Comparison of ENCODE assay signal across 8 cellular contexts in the genomic region with DNA sequence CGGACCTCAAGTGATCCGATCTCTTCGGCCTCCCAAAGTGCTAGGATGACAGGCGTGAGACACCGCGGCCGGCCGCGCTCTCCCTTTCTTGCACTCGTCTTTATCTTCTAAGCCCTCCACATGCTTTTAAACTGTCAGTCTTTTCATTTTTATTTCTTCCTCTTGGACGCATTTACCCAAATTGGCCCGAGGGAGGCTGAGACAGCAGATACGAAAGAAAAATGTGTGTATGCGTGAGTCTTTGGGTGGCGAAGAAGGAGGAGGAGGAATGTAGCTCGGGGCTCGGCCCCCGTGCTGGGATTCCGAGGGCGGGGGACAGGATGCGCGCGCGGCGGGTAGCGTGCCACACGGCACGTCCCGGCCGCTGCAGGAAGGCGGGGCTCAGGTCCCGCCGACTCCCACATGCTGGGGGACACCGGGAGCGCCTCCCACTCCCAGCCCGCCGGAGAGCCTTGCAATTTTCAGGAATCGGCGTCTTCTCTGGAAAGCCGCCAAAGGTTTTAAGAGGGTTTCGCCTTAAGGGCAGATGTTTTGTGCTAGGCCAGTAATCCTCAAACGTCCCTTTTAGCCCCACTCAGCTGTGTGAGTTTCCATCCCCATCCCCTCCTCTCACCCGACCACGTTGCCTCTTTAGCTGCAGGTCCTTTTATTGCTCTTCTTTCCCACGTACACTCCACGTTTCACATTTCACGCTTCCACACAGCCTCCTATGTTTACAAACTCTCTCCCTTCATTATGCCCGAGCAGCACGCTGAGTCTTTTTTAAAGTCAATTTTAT. TPM values are rescaled to one million over a fixed set of nuclear protein-coding genes. Genes with fewer than 3 reads are reported as not detected.
A peak's percentile ranks its signal among the peaks of the same experiment; 100 is the strongest.
DNase-seq lines count a peak whose midpoint lies in the region; ATAC-seq and TF ChIP-seq lines count a peak whose summit lies in the region.

No MANE protein-coding gene starts in this region.

- H3K27me3 Mint-ChIP-seq in activated naive CD4-positive, alpha-beta T cell treated with anti-CD3 and anti-CD28 coated beads, Interleukin-2, amount 50 U/mL, for 24 hours = no peaks in the 10 kb centered on the region
- no peaks in the 10 kb centered on the region for H3K27me3 Mint-ChIP-seq in osteocyte (ENCODE audit: unreplicated experiment)

- H3F3A ChIP-seq in DOHH2 (ENCODE audit: control insufficient read depth, insufficient read depth) = no peaks in the 10 kb centered on the region

- peaks cover 27% of the 10 kb centered on the region for H3K4me1 ChIP-seq in DOHH2 (ENCODE audit: control insufficient read depth, low read length)
- H3K4me1 ChIP-seq in thoracic aorta (ENCODE audit: control insufficient read depth in 1 of 2, low read depth in 2 of 2) = peaks cover 3 to 18% of the 10 kb centered on the region in 2 donors

- H3K36me3 ChIP-seq in DOHH2 (ENCODE audit: control insufficient read depth, low read length) = no peaks in the 10 kb centered on the region
- H3K36me3 ChIP-seq in thoracic aorta = no peaks in the 10 kb centered on the region

- no peaks in the 10 kb centered on the region for H3K36me3 Mint-ChIP-seq in activated naive CD4-positive, alpha-beta T cell treated with anti-CD3 and anti-CD28 coated beads, Interleukin-2, amount 50 U/mL, for 24 hours
- H3K36me3 Mint-ChIP-seq in osteocyte (ENCODE audit: unreplicated experiment) = no peaks in the 10 kb centered on the region

- H3K9me2 ChIP-seq in DOHH2 (replicated peaks; ENCODE audit: control insufficient read depth, low read length) = no peaks in the 10 kb centered on the region

- ATAC-seq in GM21717 (IDR thresholded peaks at IDR 0.05; ENCODE audit: unreplicated experiment) = peak; percentile 89
- ATAC-seq in thoracic aorta (ENCODE audit: insufficient number of reproducible peaks, low FRiP score, low read depth) = peak; percentile 96

- H3K27me3 ChIP-seq in DOHH2 (ENCODE audit: control insufficient read depth, low read length) = no peaks in the 10 kb centered on the region
- no peaks in the 10 kb centered on the region for H3K27me3 ChIP-seq in thoracic aorta (replicated peaks; ENCODE audit: insufficient read depth)

- H3K4me1 Mint-ChIP-seq in activated naive CD4-positive, alpha-beta T cell treated with anti-CD3 and anti-CD28 coated beads, Interleukin-2, amount 50 U/mL, for 24 hours = peaks cover 29% of the 10 kb centered on the region
- H3K4me1 Mint-ChIP-seq in osteocyte (ENCODE audit: unreplicated experiment) = peaks cover 21% of the 10 kb centered on the region

- peak overlapping the region; percentile 89 for H3K4me3 Mint-ChIP-seq in activated naive CD4-positive, alpha-beta T cell treated with anti-CD3 and anti-CD28 coated beads, Interleukin-2, amount 50 U/mL, for 24 hours
- peak overlapping the region; percentile 84 for H3K4me3 Mint-ChIP-seq in osteocyte (ENCODE audit: unreplicated experiment)

- peak overlapping the region; percentile 99 for H3K27ac Mint-ChIP-seq in activated naive CD4-positive, alpha-beta T cell treated with anti-CD3 and anti-CD28 coated beads, Interleukin-2, amount 50 U/mL, for 24 hours
- H3K27ac Mint-ChIP-seq in osteocyte (ENCODE audit: unreplicated experiment) = peak overlapping the region; percentile 94

- no peak for TF ChIP-seq CTCF in DOHH2 (IDR thresholded peaks at IDR 0.05; ENCODE audit: low read depth, low read length, poor library complexity, severe bottlenecking)
- TF ChIP-seq CTCF in osteocyte (IDR thresholded peaks at IDR 0.05) = peak; percentile 7
- TF ChIP-seq CTCF in thoracic aorta (IDR thresholded peaks at IDR 0.05) = peak; percentile 16

- peak overlapping the region; percentile 65 for H3K27ac ChIP-seq in DOHH2 (ENCODE audit: low read depth, low read length)
- peak overlapping the region; percentile 81 to 85 for H3K27ac ChIP-seq in thoracic aorta

- H3K9me3 ChIP-seq in DOHH2 (ENCODE audit: control insufficient read depth, insufficient read depth, low read length) (no peaks in the 10 kb centered on the region), thoracic aorta (no peaks in the 10 kb centered on the region)

- H4K20me1 ChIP-seq in DOHH2 (ENCODE audit: control insufficient read depth, insufficient read depth, low read depth, low read length) = no peaks in the 10 kb centered on the region

- DNase-seq in KG1 (lab: John Stamatoyannopoulos, UW) = peak; percentile 74
- DNase-seq in SK-N-DZ (ENCODE audit: low spot score) = peak; percentile 48
- peak; percentile 87 for DNase-seq in glomerular visceral epithelial cell (ENCODE audit: extremely low spot score)
- peak; percentile 97 for DNase-seq in osteocyte (ENCODE audit: extremely low spot score, unreplicated experiment)
- peak; percentile 62 for DNase-seq in thoracic aorta (ENCODE audit: low spot score)

- peak overlapping the region; percentile 82 for H3K4me2 ChIP-seq in DOHH2 (ENCODE audit: low read length)

- H3K79me2 ChIP-seq in DOHH2 (ENCODE audit: control insufficient read depth, low read length) = no peaks in the 10 kb centered on the region

- H3K4me3 ChIP-seq in DOHH2 (ENCODE audit: low read length) = peak overlapping the region; percentile 71
- H3K4me3 ChIP-seq in thoracic aorta = peak overlapping the region; percentile 84

- H3K9me3 Mint-ChIP-seq in activated naive CD4-positive, alpha-beta T cell treated with anti-CD3 and anti-CD28 coated beads, Interleukin-2, amount 50 U/mL, for 24 hours = no peaks in the 10 kb centered on the region
- H3K9me3 Mint-ChIP-seq in osteocyte (ENCODE audit: unreplicated experiment) = no peaks in the 10 kb centered on the region

RNA-seq across cellular contexts. Expression of gene SLC2A3, which starts 34.7 kb away (rescaled TPM):
- polyA plus RNA-seq in SK-N-DZ (2014; cell fraction: cytosol; rRNA removed) = not detected in 2 replicates
- not detected in 2 replicates for polyA plus RNA-seq in SK-N-DZ (2014; cell fraction: nucleus; rRNA removed)
- 73.5 and 80.3 TPM in 2 replicates for total RNA-seq in osteocyte
- total RNA-seq in thoracic aorta = 100 to 1,000 TPM in 1 of 2 donors, 10 to 100 TPM in 1; 47.7 to 136 TPM

Comparison
In these comparisons a context has a peak if more than half of its experiments do, and no peak if none do; other contexts are left out.
1. Peak in every context shown above with its lines: DNase-seq, ATAC-seq, H3K4me3 ChIP-seq and H3K27ac ChIP-seq.